8 cellular contexts compared by ENCODE assay signal in genomic region chr10:71728218-71728737, GRCh38. TPM values are rescaled to one million over a fixed set of nuclear protein-coding genes. Genes with fewer than 3 reads are reported as not detected.
A peak's percentile ranks its signal among the peaks of the same experiment; 100 is the strongest.
DNase-seq lines count a peak whose midpoint lies in the region; ATAC-seq and TF ChIP-seq lines count a peak whose summit lies in the region.

No MANE protein-coding gene starts in this region.

- no peaks in the 10 kb centered on the region for H3K9me3 ChIP-seq in CD4-positive, CD25-positive, alpha-beta regulatory T cell (ENCODE audit: control insufficient read depth in 2 of 2, low read length in 2 of 2)
- no peaks in the 10 kb centered on the region for H3K9me3 ChIP-seq in IMR-90 (ENCODE audit: control insufficient read depth, insufficient read depth, low read length)
- no peaks in the 10 kb centered on the region for H3K9me3 ChIP-seq in duodenal mucosa (ENCODE audit: control insufficient read depth in 1 of 2, low read length in 2 of 2)
- H3K9me3 ChIP-seq in sigmoid colon, result no peaks in the 10 kb centered on the region

- no TSS peak for BruUV-seq in IMR-90 (replicated peaks; lab: Mats Ljungman, UMichigan)

- no peak overlapping the region for H2BK20ac ChIP-seq in IMR-90 (ENCODE audit: low read depth, low read length)

- H3K9me1 ChIP-seq in IMR-90 (ENCODE audit: insufficient read depth, low read length), result no peaks in the 10 kb centered on the region

- no peak overlapping the region for H3K4me3 ChIP-seq in CD4-positive, CD25-positive, alpha-beta regulatory T cell (ENCODE audit: low read depth, low read length)
- H3K4me3 ChIP-seq in IMR-90 (ENCODE audit: insufficient read depth, low read depth, low read length), result no peak overlapping the region
- H3K4me3 ChIP-seq in duodenal mucosa (ENCODE audit: low read depth in 1 of 2, low read length in 2 of 2), result peak overlapping the region; percentile 9 to 24
- no peak overlapping the region for H3K4me3 ChIP-seq in sigmoid colon

- no CpG with 5 or more reads among the region's 4 CpGs for WGBS in IMR-90 (ENCODE audit: extremely low coverage in 2 of 2, insufficient read length in 1 of 2), 2 experiments
- WGBS in sigmoid colon, 2 donors, result 37 to 38% methylated on average over 4 of the region's 4 CpGs

- H3K56ac ChIP-seq in IMR-90 (ENCODE audit: extremely low read depth, insufficient read depth, low read length), result no peak overlapping the region

- no peak for TF ChIP-seq RAD21 in IMR-90 (IDR thresholded peaks at IDR 0.05; ENCODE audit: low read length)

- CTCF ChIA-PET in IMR-90 (lab: Yijun Ruan, JAX), result no interaction called here

- no peaks in the 10 kb centered on the region for H4K20me1 ChIP-seq in IMR-90 (ENCODE audit: insufficient read depth, low read length)

- no peak overlapping the region for H3K9ac ChIP-seq in IMR-90 (ENCODE audit: low read depth, low read length)
- peak overlapping the region; percentile 63 for H3K9ac ChIP-seq in duodenal mucosa (ENCODE audit: low read depth in 1 of 2, low read length in 2 of 2)

- no peak overlapping the region; the same call in 1 of the 2 replicates for H3K4me2 ChIP-seq in IMR-90 (ENCODE audit: low read depth, low read length)

- no peak for TF ChIP-seq CTCF in GM20000 (IDR thresholded peaks at IDR 0.05; ENCODE audit: extremely low read depth, missing control alignments)
- no peak for TF ChIP-seq CTCF in IMR-90 (conservative IDR thresholded peaks at IDR 0.05; ENCODE audit: low read depth, low read length)
- no peak for TF ChIP-seq CTCF in sigmoid colon (IDR thresholded peaks at IDR 0.05)

- peak overlapping the region; percentile 98 to 100 (median 99) for H3K27ac Mint-ChIP-seq in CD4-positive, CD25-positive, alpha-beta regulatory T cell

- H2AK5ac ChIP-seq in IMR-90 (ENCODE audit: low read depth, low read length), result no peak overlapping the region

- no peaks in the 10 kb centered on the region for H3K9me3 Mint-ChIP-seq in CD4-positive, CD25-positive, alpha-beta regulatory T cell

- no peak overlapping the region for H2AK9ac ChIP-seq in IMR-90 (replicated peaks; ENCODE audit: low read depth, low read length, poor library complexity)

- no peaks in the 10 kb centered on the region for H3K27me3 ChIP-seq in CD4-positive, CD25-positive, alpha-beta regulatory T cell (ENCODE audit: control insufficient read depth, insufficient read depth, low read length)
- peaks cover 10% of the 10 kb centered on the region for H3K27me3 ChIP-seq in IMR-90 (ENCODE audit: control insufficient read depth, insufficient read depth, low read length)
- H3K27me3 ChIP-seq in duodenal mucosa (ENCODE audit: control insufficient read depth in 1 of 2, insufficient read depth in 2 of 2, low read length in 2 of 2), result no peaks in the 10 kb centered on the region
- no peaks in the 10 kb centered on the region for H3K27me3 ChIP-seq in sigmoid colon

- H3K27me3 Mint-ChIP-seq in CD4-positive, CD25-positive, alpha-beta regulatory T cell, result no peaks in the 10 kb centered on the region

- peak overlapping the region; percentile 70 to 78 (median 76) for H3K4me3 Mint-ChIP-seq in CD4-positive, CD25-positive, alpha-beta regulatory T cell

- H3K4me1 Mint-ChIP-seq in CD4-positive, CD25-positive, alpha-beta regulatory T cell, result peaks cover 13 to 85% (median 51%) of the 10 kb centered on the region in 4 donors

- POLR2A ChIA-PET in IMR-90 (lab: Charles Lee; ENCODE audit: unreplicated experiment), result no interaction called here

- no peak overlapping the region for H4K8ac ChIP-seq in IMR-90 (ENCODE audit: low read depth in 2 of 2, low read length in 2 of 2)

- no peak overlapping the region; the same call in 1 of the 2 replicates for H3K18ac ChIP-seq in IMR-90 (ENCODE audit: low read depth, low read length)

- H3K27ac ChIP-seq in CD4-positive, CD25-positive, alpha-beta regulatory T cell (ENCODE audit: insufficient read depth, low read length, poor library complexity, severe bottlenecking), result peak overlapping the region; percentile 85
- H3K27ac ChIP-seq in IMR-90 (ENCODE audit: insufficient read depth, low read length) (peak overlapping the region; percentile 51; the same call in 1 of the 2 replicates), duodenal mucosa (ENCODE audit: low read depth, low read length) (peak overlapping the region; percentile 69), sigmoid colon (peak overlapping the region; percentile 73 to 82 (median 76))

- in situ Hi-C loops in IMR-90 (cut with MboI; ENCODE audit: low sequenced_read_pairs), result no loop called here

- no peak overlapping the region; the same call in 1 of the 2 replicates for H4K5ac ChIP-seq in IMR-90 (ENCODE audit: low read depth, low read length)

- no peak overlapping the region for H2AFZ ChIP-seq in IMR-90 (replicated peaks; ENCODE audit: low read length, poor library complexity)

- H3K79me1 ChIP-seq in IMR-90 (ENCODE audit: low read depth in 1 of 2, low read length in 2 of 2), result no peaks in the 10 kb centered on the region

- H2BK120ac ChIP-seq in IMR-90 (ENCODE audit: low read depth, low read length), result no peak overlapping the region

- TF ChIP-seq POLR2A in IMR-90 (IDR thresholded peaks at IDR 0.05; ENCODE audit: low read depth, low read length), result no peak
- no peak for TF ChIP-seq POLR2A in sigmoid colon (IDR thresholded peaks at IDR 0.05)

- no peak overlapping the region for H3K14ac ChIP-seq in IMR-90 (replicated peaks; ENCODE audit: low read depth, low read length)

- intact Hi-C loops in IMR-90 (cut with micrococcal nuclease) (loop anchor here (2.0 kb wide), 1 partner anchor 39 kb away; no protein-coding TSS in a partner anchor), sigmoid colon (cut with DNase I) (loop anchor here (5.0 kb wide), 1 partner anchor 44 kb away; the partner anchor contains the start of gene VSIR)

- H3K4ac ChIP-seq in IMR-90 (ENCODE audit: low read depth, low read length), result no peak overlapping the region

- no peaks in the 10 kb centered on the region for H3K36me3 ChIP-seq in CD4-positive, CD25-positive, alpha-beta regulatory T cell (ENCODE audit: control insufficient read depth, insufficient read depth, low read length)
- H3K36me3 ChIP-seq in IMR-90 (ENCODE audit: control insufficient read depth, insufficient read depth, low read length) (no peaks in the 10 kb centered on the region), duodenal mucosa (ENCODE audit: control insufficient read depth in 1 of 2, insufficient read depth in 2 of 2, low read length in 2 of 2) (no peaks in the 10 kb centered on the region), sigmoid colon (no peaks in the 10 kb centered on the region)

- no peak for TF ChIP-seq EP300 in sigmoid colon (IDR thresholded peaks at IDR 0.05)

- H3K36me3 Mint-ChIP-seq in CD4-positive, CD25-positive, alpha-beta regulatory T cell, result no peaks in the 10 kb centered on the region

- ATAC-seq in CD4-positive, CD25-positive, alpha-beta regulatory T cell (ENCODE audit: low read depth in 2 of 2), result no peak
- peak; percentile 35 for ATAC-seq in IMR-90 (ENCODE audit: low read depth)

- no peak for DNase-seq in CD4-positive, CD25-positive, alpha-beta regulatory T cell
- DNase-seq in GM20000 (ENCODE audit: low spot score) (peak; percentile 40), IMR-90 (no peak), sigmoid colon (no peak), NCI-H345 treated with DMSO at 0.1 percent for 48 hours (lab: John Stamatoyannopoulos, UW; ENCODE audit: unreplicated experiment) (no peak), NCI-H748 (lab: John Stamatoyannopoulos, UW; ENCODE audit: unreplicated experiment) (no peak)
- DNase-seq in activated CD8-positive, alpha-beta memory T cell treated with anti-CD3 and anti-CD28 coated beads, Interleukin-2, amount 50 U/mL, for 48 hours, result no peak

- dilution Hi-C loops in IMR-90 (cut with HindIII; ENCODE audit: low sequenced_read_pairs, unreplicated experiment), result no loop called here

- no peak overlapping the region for H4K91ac ChIP-seq in IMR-90 (ENCODE audit: insufficient read depth, low read depth, low read length)

- peaks cover 84% of the 10 kb centered on the region for H3K4me1 ChIP-seq in CD4-positive, CD25-positive, alpha-beta regulatory T cell (ENCODE audit: control insufficient read depth, insufficient read depth, low read length, poor library complexity, severe bottlenecking)
- peaks cover 9% of the 10 kb centered on the region; the same call in 1 of the 2 replicates for H3K4me1 ChIP-seq in IMR-90 (ENCODE audit: control insufficient read depth, insufficient read depth, low read length)
- H3K4me1 ChIP-seq in duodenal mucosa (ENCODE audit: control insufficient read depth in 1 of 2, insufficient read depth in 2 of 2, low read length in 2 of 2), result peaks cover 49 to 51% of the 10 kb centered on the region in 2 donors
- peaks cover 0 to 38% (median 32%) of the 10 kb centered on the region in 4 donors for H3K4me1 ChIP-seq in sigmoid colon

- no peak overlapping the region for H2BK5ac ChIP-seq in IMR-90 (ENCODE audit: low read depth, low read length, poor library complexity, severe bottlenecking)

- no peak overlapping the region for H3K23ac ChIP-seq in IMR-90 (ENCODE audit: low read depth, low read length)

- no peak overlapping the region for H2BK15ac ChIP-seq in IMR-90 (ENCODE audit: low read depth, low read length)

TF ChIP-seq in IMR-90, 13 proteins besides CTCF, POLR2A, EP300 and RAD21 (continues in another document):
- TF ChIP-seq MAZ (IDR thresholded peaks at IDR 0.05; ENCODE audit: borderline replicate concordance, low read depth, low read length) (no peak), BHLHE40 (IDR thresholded peaks at IDR 0.05; ENCODE audit: low read depth, low read length) (no peak), SMC3 (IDR thresholded peaks at IDR 0.05; ENCODE audit: low read depth, low read length) (no peak), FOS (IDR thresholded peaks at IDR 0.05; ENCODE audit: low read depth, low read length) (no peak), MAFK (IDR thresholded peaks at IDR 0.05; ENCODE audit: low read depth, low read length) (no peak), MXI1 (IDR thresholded peaks at IDR 0.05; ENCODE audit: borderline replicate concordance, low read depth, low read length) (no peak), CEBPB (IDR thresholded peaks at IDR 0.05; ENCODE audit: low read depth, low read length) (no peak)

RNA-seq across cellular contexts. Expression of gene C10orf105, which starts 8.7 kb away (rescaled TPM):
- total RNA-seq in CD4-positive, CD25-positive, alpha-beta regulatory T cell, result 0.52 TPM
- polyA plus RNA-seq in CD4-positive, CD25-positive, alpha-beta regulatory T cell, result under 1 TPM in 2 of 4 donors, not detected in 2; 0.05 to 0.20 TPM
- total RNA-seq in IMR-90 (2012; rRNA removed), result under 0.01 TPM in 1 of 2 replicates, not detected in the other
- not detected in 2 replicates for polyA plus RNA-seq in IMR-90 (2012; rRNA removed)
- polyA plus RNA-seq in IMR-90 (2012; cell fraction: cytosol; rRNA removed), result not detected in 2 replicates
- polyA plus RNA-seq in IMR-90 (2012; cell fraction: nucleus; rRNA removed; ENCODE audit: low replicate concordance), result not detected in 2 replicates
- under 1 TPM in 1 of 4 donors, not detected in 3; 0.55 TPM for total RNA-seq in sigmoid colon
- polyA plus RNA-seq in sigmoid colon, result under 1 TPM in 1 of 3 donors, not detected in 2; 0.25 TPM

RNA-seq across cellular contexts. Expression of gene VSIR, which starts 45.0 kb away (rescaled TPM):
- 167 TPM for total RNA-seq in CD4-positive, CD25-positive, alpha-beta regulatory T cell
- polyA plus RNA-seq in CD4-positive, CD25-positive, alpha-beta regulatory T cell, result 100 to 1,000 TPM; 226 to 339 (median 294) TPM
- total RNA-seq in IMR-90 (2012; rRNA removed) (5.0 and 5.3 TPM in 2 replicates), sigmoid colon (10 to 100 TPM; 24.6 to 46.7 (median 40.3) TPM)
- polyA plus RNA-seq in IMR-90 (2012; rRNA removed) (23.8 and 25.1 TPM in 2 replicates), sigmoid colon (10 to 100 TPM; 12.0 to 73.1 (median 30.7) TPM)
- 17.6 and 24.1 TPM in 2 replicates for polyA plus RNA-seq in IMR-90 (2012; cell fraction: cytosol; rRNA removed)
- 10.6 and 25.6 TPM in 2 replicates for polyA plus RNA-seq in IMR-90 (2012; cell fraction: nucleus; rRNA removed; ENCODE audit: low replicate concordance)

Comparison
In these comparisons a context has a peak if more than half of its experiments do, and no peak if none do; other contexts are left out.
1. H3K4me3 ChIP-seq: peak in duodenal mucosa (2 of 2); none in CD4-positive, CD25-positive, alpha-beta regulatory T cell (single experiment), IMR-90 (single experiment) and sigmoid colon (0 of 4).
2. Peak in every context shown above with its lines, with median percentiles within 50 percentile points of each other: H3K27ac ChIP-seq.